26 cellular contexts compared by ENCODE assay signal in genomic region chr7:45161842-45162241, GRCh38. TPM values are rescaled to one million over a fixed set of nuclear protein-coding genes. Genes with fewer than 3 reads are reported as not detected.
DNase-seq lines count a peak whose midpoint lies in the region; ATAC-seq, FAIRE-seq and TF ChIP-seq lines count a peak whose summit lies in the region.
"Had no signal": no experiment of that assay in that cellular context is flagged by ENCODE, and none has a peak within 500 bp of the region (broad histone marks: within the 10 kb centered on the region; RNA-seq: fewer than 3 reads in every experiment).

No MANE protein-coding gene starts in this region.

- H3K4me1 ChIP-seq in HepG2 (ENCODE audit: insufficient read depth, low read length) (no peaks in the 10 kb centered on the region), upper lobe of left lung (peaks cover 0 to 20% (median 5%) of the 10 kb centered on the region in 4 donors), GM23248 (ENCODE audit: insufficient read depth) (no peaks in the 10 kb centered on the region)

- DNase-seq in activated naive CD4-positive, alpha-beta T cell treated with anti-CD3 and anti-CD28 coated beads, Interleukin-2, amount 50 U/mL, for 72 hours (ENCODE audit: low spot score in 2 of 2) = no peak
- DNase-seq in activated naive CD4-positive, alpha-beta T cell treated with anti-CD3 and anti-CD28 coated beads for 36 hours = no peak
- DNase-seq in D341Med (ENCODE audit: low spot score) (peak; percentile 17), HepG2 (ENCODE audit: low spot score) (no peak), upper lobe of left lung (no peak), GM23248 (no peak)
- DNase-seq: AML-193, DMS53, GDM1, Kasumi-1, NCI-H1417, NCI-H187, NCI-H446 treated with DMSO at 0.1 percent for 48 hours, NCI-H526 treated with DMSO at 0.1 percent for 48 hours, OCI-M1 had no signal

- POLR2A ChIA-PET in HepG2 (lab: Yijun Ruan, JAX) = no interaction called here

- H3K4me3 ChIP-seq in HepG2 (replicated peaks in 1 of 3; ENCODE audit: insufficient read depth in 1 of 3, low read depth in 2 of 3, low read length in 3 of 3) (no peak overlapping the region), upper lobe of left lung (no peak overlapping the region), GM23248 (no peak overlapping the region)

- no peaks in the 10 kb centered on the region for H3K9me2 ChIP-seq in GM23248 (ENCODE audit: insufficient read depth)

- peak overlapping the region; percentile 24 to 56 for H3K27ac Mint-ChIP-seq in activated naive CD4-positive, alpha-beta T cell treated with anti-CD3 and anti-CD28 coated beads, Interleukin-2, amount 50 U/mL, for 72 hours
- H3K27ac Mint-ChIP-seq in activated naive CD4-positive, alpha-beta T cell treated with anti-CD3 and anti-CD28 coated beads for 36 hours = no peak overlapping the region

- no peak for FAIRE-seq in HepG2 (lab: Jason Lieb, UNC)
- FAIRE-seq: D721Med, GM18507, H54, RCC 7860 had no signal

- TF ChIP-seq POLR2A in HepG2 (IDR thresholded peaks at IDR 0.05; ENCODE audit: insufficient read depth in 1 of 2, low read depth in 2 of 2, low read length in 2 of 2) (no peak), upper lobe of left lung (IDR thresholded peaks at IDR 0.05) (no peak)

- TF ChIP-seq EP300 in HepG2 (IDR thresholded peaks at IDR 0.05; ENCODE audit: low read depth in 2 of 2, low read length in 2 of 2) = no peak
- TF ChIP-seq EP300 in HepG2 (CRISPR knock-in tag; IDR thresholded peaks at IDR 0.05; ENCODE audit: borderline replicate concordance) = no peak
- TF ChIP-seq EP300 in upper lobe of left lung (IDR thresholded peaks at IDR 0.05) = no peak

- no peaks in the 10 kb centered on the region for H3F3A ChIP-seq in GM23248 (ENCODE audit: insufficient read depth)

- H2AFZ ChIP-seq in HepG2 (ENCODE audit: low read length) (no peak overlapping the region), GM23248 (no peak overlapping the region)

- no peak overlapping the region for H3K4me3 Mint-ChIP-seq in activated naive CD4-positive, alpha-beta T cell treated with anti-CD3 and anti-CD28 coated beads for 36 hours

- in situ Hi-C loops in HepG2 (cut with HindIII; ENCODE audit: extremely low pct_ligation_motif_present, low pct_unique_long_range_greater_than_20kb) = loop anchor here (25.0 kb wide), 1 partner anchor 425 kb away; no protein-coding TSS in a partner anchor
- in situ Hi-C loops in GM23248 (cut with MboI) = loop anchor here (25.0 kb wide), 1 partner anchor 700 kb away; the partner anchor contains the start of gene CCDC201

- no peak overlapping the region for H3K9ac ChIP-seq in HepG2 (ENCODE audit: insufficient read depth, low read depth, low read length)
- H3K9ac ChIP-seq in GM23248 = no peak overlapping the region

- intact Hi-C loops in activated naive CD4-positive, alpha-beta T cell treated with anti-CD3 and anti-CD28 coated beads for 36 hours (cut with micrococcal nuclease) = no loop called here
- intact Hi-C loops in HepG2 (cut with micrococcal nuclease; ENCODE audit: unreplicated experiment) = no loop called here

- H3K4me1 Mint-ChIP-seq in activated naive CD4-positive, alpha-beta T cell treated with anti-CD3 and anti-CD28 coated beads for 36 hours (ENCODE audit: low read depth) = peaks cover 3% of the 10 kb centered on the region

- H3K79me2 ChIP-seq in HepG2 (ENCODE audit: insufficient read depth, low read length) (no peaks in the 10 kb centered on the region), GM23248 (ENCODE audit: insufficient read depth) (no peaks in the 10 kb centered on the region)

- BruUV-seq in HepG2 (replicated peaks; lab: Mats Ljungman, UMichigan) = no TSS peak

- peaks cover 0 to 4% of the 10 kb centered on the region in 2 donors for H3K36me3 Mint-ChIP-seq in activated naive CD4-positive, alpha-beta T cell treated with anti-CD3 and anti-CD28 coated beads, Interleukin-2, amount 50 U/mL, for 72 hours
- no peaks in the 10 kb centered on the region for H3K36me3 Mint-ChIP-seq in activated naive CD4-positive, alpha-beta T cell treated with anti-CD3 and anti-CD28 coated beads for 36 hours (ENCODE audit: low read depth)
- H3K36me3 Mint-ChIP-seq: CD14-positive monocyte had no signal

- H3K9me3 ChIP-seq in HepG2 (ENCODE audit: low read length) = no peaks in the 10 kb centered on the region
- H3K9me3 ChIP-seq in upper lobe of left lung = peaks cover 0 to 11% (median 3%) of the 10 kb centered on the region in 4 donors
- no peaks in the 10 kb centered on the region for H3K9me3 ChIP-seq in GM23248 (ENCODE audit: low read depth)

- no peaks in the 10 kb centered on the region for H4K20me1 ChIP-seq in HepG2 (ENCODE audit: insufficient read depth, low read length)
- no peaks in the 10 kb centered on the region for H4K20me1 ChIP-seq in GM23248 (ENCODE audit: insufficient read depth)

- no peak overlapping the region for H3K4me2 ChIP-seq in HepG2 (ENCODE audit: low read depth, low read length)
- no peak overlapping the region for H3K4me2 ChIP-seq in GM23248 (ENCODE audit: unreplicated experiment)

- no peaks in the 10 kb centered on the region for H3K36me3 ChIP-seq in HepG2 (replicated peaks in 1 of 2; ENCODE audit: control insufficient read depth in 1 of 2, insufficient read depth in 2 of 2, low read length in 2 of 2)
- H3K36me3 ChIP-seq in upper lobe of left lung = peaks cover 0 to 16% (median 0%) of the 10 kb centered on the region in 4 donors
- H3K36me3 ChIP-seq in GM23248 (ENCODE audit: low read depth) = no peaks in the 10 kb centered on the region

- no peak for TF ChIP-seq RAD21 in HepG2 (CRISPR knock-in tag; IDR thresholded peaks at IDR 0.05)

- H3K27me3 Mint-ChIP-seq in activated naive CD4-positive, alpha-beta T cell treated with anti-CD3 and anti-CD28 coated beads for 36 hours (ENCODE audit: low read depth) = peaks cover 16% of the 10 kb centered on the region

- 40% methylated on average over 1 of the region's 9 CpGs for WGBS in HepG2 (ENCODE audit: low lambda C conversion rate)
- 79 to 85% methylated on average over 9 of the region's 9 CpGs for WGBS in upper lobe of left lung, 2 donors
- WGBS in GM23248 (ENCODE audit: low coverage in 1 of 2, low lambda C conversion rate in 2 of 2, missing lambda C conversion rate in 2 of 2), 2 experiments = 62 to 76% methylated on average over 9 of the region's 9 CpGs

- H3K9me3 Mint-ChIP-seq in activated naive CD4-positive, alpha-beta T cell treated with anti-CD3 and anti-CD28 coated beads, Interleukin-2, amount 50 U/mL, for 72 hours = peaks cover 4 to 5% of the 10 kb centered on the region in 2 donors
- peaks cover 5% of the 10 kb centered on the region for H3K9me3 Mint-ChIP-seq in activated naive CD4-positive, alpha-beta T cell treated with anti-CD3 and anti-CD28 coated beads for 36 hours

- H3K27me3 ChIP-seq in HepG2 (ENCODE audit: control insufficient read depth in 1 of 2, insufficient read depth in 2 of 2, low read length in 2 of 2) = peaks cover 4 to 45% of the 10 kb centered on the region in 2 experiments; a peak in 4 of 5 replicates
- H3K27me3 ChIP-seq in upper lobe of left lung = peaks cover 0 to 8% (median 3%) of the 10 kb centered on the region in 4 donors
- H3K27me3 ChIP-seq in GM23248 (replicated peaks; ENCODE audit: insufficient read depth) = peaks cover 24% of the 10 kb centered on the region

- H3K27ac ChIP-seq in HepG2 (ENCODE audit: extremely low read length, insufficient read depth, low read length) (no peak overlapping the region), upper lobe of left lung (peak overlapping the region in 3 of 4 donors; percentile 40 to 94 (median 83)), GM23248 (no peak overlapping the region)

- TF ChIP-seq CTCF in HepG2 (CRISPR knock-in tag; IDR thresholded peaks at IDR 0.05) (no peak), upper lobe of left lung (IDR thresholded peaks at IDR 0.05) (no peak)

- CTCF ChIA-PET in activated naive CD4-positive, alpha-beta T cell treated with anti-CD3 and anti-CD28 coated beads for 36 hours (lab: Charles Lee) = no interaction called here
- CTCF ChIA-PET in HepG2 (lab: Yijun Ruan, JAX; ENCODE audit: low intra/inter-chr PET ratio, low total read pairs) = no interaction called here

- ATAC-seq in activated naive CD4-positive, alpha-beta T cell treated with anti-CD3 and anti-CD28 coated beads, Interleukin-2, amount 50 U/mL, for 72 hours = no peak
- no peak for ATAC-seq in HepG2
- ATAC-seq in upper lobe of left lung (ENCODE audit: low FRiP score in 2 of 2) = no peak
- no peak for ATAC-seq in HG03354 (IDR thresholded peaks at IDR 0.05; ENCODE audit: poor library complexity, severe bottlenecking, unreplicated experiment)
- ATAC-seq: Right ventricle myocardium inferior had no signal

RNA-seq across cellular contexts. Expression of gene RAMP3, which starts 4.3 kb away (rescaled TPM):
- total RNA-seq in activated naive CD4-positive, alpha-beta T cell treated with anti-CD3 and anti-CD28 coated beads, Interleukin-2, amount 50 U/mL, for 72 hours = under 1 TPM in 1 of 2 donors, not detected in 1; 0.50 TPM
- total RNA-seq in activated naive CD4-positive, alpha-beta T cell treated with anti-CD3 and anti-CD28 coated beads for 36 hours = not detected
- total RNA-seq in HepG2 (2016; rRNA removed; fragmentation: Illumina TruSeq; extraction: Trizol) (not detected in 2 replicates), upper lobe of left lung (100 to 1,000 TPM in 3 of 6 donors, 10 to 100 TPM in 3; 33.5 to 306 (median 88.1) TPM)
- not detected in 2 replicates for total RNA-seq in HepG2 (2016; cell fraction: cytosol; rRNA removed; fragmentation: Illumina TruSeq; extraction: Trizol; ENCODE audit: low read depth)
- not detected in 2 replicates for total RNA-seq in HepG2 (2016; cell fraction: insoluble cytoplasmic fraction; rRNA removed; fragmentation: Illumina TruSeq; extraction: Trizol)
- not detected in 2 replicates for total RNA-seq in HepG2 (2016; cell fraction: membrane; rRNA removed; fragmentation: Illumina TruSeq; extraction: Trizol)
- not detected in 2 replicates for total RNA-seq in HepG2 (2016; cell fraction: nucleus; rRNA removed; fragmentation: Illumina TruSeq; extraction: Trizol)
- polyA plus RNA-seq in HepG2 (2011; rRNA removed) (not detected in 2 replicates), GM23248 (2016; fragmentation: Nextera tagmentation; extraction: Ambion mirVana) (not detected in 2 replicates)
- polyA plus RNA-seq in HepG2 (2011; cell fraction: cytosol; rRNA removed) = not detected in 2 replicates
- not detected in 2 replicates for polyA plus RNA-seq in HepG2 (2011; cell fraction: nucleus; rRNA removed)
- polyA plus RNA-seq in HepG2 (2012) = not detected in 2 replicates
- polyA plus RNA-seq in HepG2 (2016; cell fraction: cytosol; fragmentation: Illumina TruSeq; extraction: Trizol; ENCODE audit: low read depth) = not detected in 2 replicates
- not detected in 2 replicates for polyA plus RNA-seq in HepG2 (2016; cell fraction: insoluble cytoplasmic fraction; fragmentation: Illumina TruSeq; extraction: Trizol; ENCODE audit: low read depth)
- polyA plus RNA-seq in HepG2 (2016; cell fraction: membrane; fragmentation: Illumina TruSeq; extraction: Trizol; ENCODE audit: low read depth) = not detected in 2 replicates
- polyA plus RNA-seq in HepG2 (2016; cell fraction: nucleus; fragmentation: Illumina TruSeq; extraction: Trizol; ENCODE audit: insufficient read depth, low read depth) = not detected in 2 replicates
- polyA minus RNA-seq in HepG2 (2011; rRNA and poly(A)+ RNA removed; ENCODE audit: low replicate concordance) = not detected in 2 replicates
- not detected in 2 replicates for polyA minus RNA-seq in HepG2 (2011; cell fraction: cytosol; rRNA and poly(A)+ RNA removed)
- not detected in 2 replicates for polyA minus RNA-seq in HepG2 (2011; cell fraction: nucleus; rRNA and poly(A)+ RNA removed)
- not detected in 2 replicates for total RNA-seq in GM23248 (2014; rRNA removed; shearing (Covaris generic))
- total RNA-seq: A172, MCF 10A, SK-MEL-5 had no signal
- polyA plus RNA-seq: AG04450, CD14-positive monocyte had no signal

RNA-seq across cellular contexts. Expression of gene TBRG4, which starts 50.3 kb away (rescaled TPM):
- total RNA-seq in activated naive CD4-positive, alpha-beta T cell treated with anti-CD3 and anti-CD28 coated beads, Interleukin-2, amount 50 U/mL, for 72 hours = 100 to 1,000 TPM; 138 to 184 TPM
- total RNA-seq in activated naive CD4-positive, alpha-beta T cell treated with anti-CD3 and anti-CD28 coated beads for 36 hours = 100 to 1,000 TPM; 127 to 136 TPM
- 87.8 and 90.3 TPM in 2 replicates for total RNA-seq in HepG2 (2016; rRNA removed; fragmentation: Illumina TruSeq; extraction: Trizol)
- 33.6 and 34.9 TPM in 2 replicates for total RNA-seq in HepG2 (2016; cell fraction: cytosol; rRNA removed; fragmentation: Illumina TruSeq; extraction: Trizol; ENCODE audit: low read depth)
- 87.0 and 89.8 TPM in 2 replicates for total RNA-seq in HepG2 (2016; cell fraction: insoluble cytoplasmic fraction; rRNA removed; fragmentation: Illumina TruSeq; extraction: Trizol)
- total RNA-seq in HepG2 (2016; cell fraction: membrane; rRNA removed; fragmentation: Illumina TruSeq; extraction: Trizol) = 33.7 and 38.0 TPM in 2 replicates
- total RNA-seq in HepG2 (2016; cell fraction: nucleus; rRNA removed; fragmentation: Illumina TruSeq; extraction: Trizol) = 82.0 and 84.8 TPM in 2 replicates
- polyA plus RNA-seq in HepG2 (2011; rRNA removed) = 107 and 122 TPM in 2 replicates
- polyA plus RNA-seq in HepG2 (2011; cell fraction: cytosol; rRNA removed) = 79.2 and 104 TPM in 2 replicates
- polyA plus RNA-seq in HepG2 (2011; cell fraction: nucleus; rRNA removed) = 370 and 388 TPM in 2 replicates
- 54.3 and 62.8 TPM in 2 replicates for polyA plus RNA-seq in HepG2 (2012)
- 11.2 and 11.7 TPM in 2 replicates for polyA plus RNA-seq in HepG2 (2016; cell fraction: cytosol; fragmentation: Illumina TruSeq; extraction: Trizol; ENCODE audit: low read depth)
- polyA plus RNA-seq in HepG2 (2016; cell fraction: insoluble cytoplasmic fraction; fragmentation: Illumina TruSeq; extraction: Trizol; ENCODE audit: low read depth) = 71.7 and 72.0 TPM in 2 replicates
- polyA plus RNA-seq in HepG2 (2016; cell fraction: membrane; fragmentation: Illumina TruSeq; extraction: Trizol; ENCODE audit: low read depth) = 17.4 and 18.6 TPM in 2 replicates
- polyA plus RNA-seq in HepG2 (2016; cell fraction: nucleus; fragmentation: Illumina TruSeq; extraction: Trizol; ENCODE audit: insufficient read depth, low read depth) = 105 and 123 TPM in 2 replicates
- polyA minus RNA-seq in HepG2 (2011; rRNA and poly(A)+ RNA removed; ENCODE audit: low replicate concordance) = 224 and 418 TPM in 2 replicates
- polyA minus RNA-seq in HepG2 (2011; cell fraction: cytosol; rRNA and poly(A)+ RNA removed) = 56.5 and 63.0 TPM in 2 replicates
- polyA minus RNA-seq in HepG2 (2011; cell fraction: nucleus; rRNA and poly(A)+ RNA removed) = 193 and 254 TPM in 2 replicates
- total RNA-seq in upper lobe of left lung = 10 to 100 TPM; 24.2 to 92.2 (median 54.6) TPM
- total RNA-seq in GM23248 (2014; rRNA removed; shearing (Covaris generic)) = 60.4 and 62.7 TPM in 2 replicates
- polyA plus RNA-seq in GM23248 (2016; fragmentation: Nextera tagmentation; extraction: Ambion mirVana) = 55.8 and 58.4 TPM in 2 replicates

Comparison
In these comparisons a context has a peak if more than half of its experiments do, and no peak if none do; other contexts are left out.
1. H3K27ac ChIP-seq: peak in upper lobe of left lung (3 of 4); none in HepG2 (single experiment) and GM23248 (single experiment).
2. RNA of gene RAMP3, which starts 4.3 kb away (total RNA-seq): 33.5 to 306 TPM in upper lobe of left lung; 0.50 TPM in activated naive CD4-positive, alpha-beta T cell treated with anti-CD3 and anti-CD28 coated beads, Interleukin-2, amount 50 U/mL, for 72 hours, not detected in activated naive CD4-positive, alpha-beta T cell treated with anti-CD3 and anti-CD28 coated beads for 36 hours, not detected in HepG2 and not detected in GM23248; every median in the first group is over 10 times any median in the second.